Comparison of ENCODE assay signal across 8 cellular contexts in the genomic region with DNA sequence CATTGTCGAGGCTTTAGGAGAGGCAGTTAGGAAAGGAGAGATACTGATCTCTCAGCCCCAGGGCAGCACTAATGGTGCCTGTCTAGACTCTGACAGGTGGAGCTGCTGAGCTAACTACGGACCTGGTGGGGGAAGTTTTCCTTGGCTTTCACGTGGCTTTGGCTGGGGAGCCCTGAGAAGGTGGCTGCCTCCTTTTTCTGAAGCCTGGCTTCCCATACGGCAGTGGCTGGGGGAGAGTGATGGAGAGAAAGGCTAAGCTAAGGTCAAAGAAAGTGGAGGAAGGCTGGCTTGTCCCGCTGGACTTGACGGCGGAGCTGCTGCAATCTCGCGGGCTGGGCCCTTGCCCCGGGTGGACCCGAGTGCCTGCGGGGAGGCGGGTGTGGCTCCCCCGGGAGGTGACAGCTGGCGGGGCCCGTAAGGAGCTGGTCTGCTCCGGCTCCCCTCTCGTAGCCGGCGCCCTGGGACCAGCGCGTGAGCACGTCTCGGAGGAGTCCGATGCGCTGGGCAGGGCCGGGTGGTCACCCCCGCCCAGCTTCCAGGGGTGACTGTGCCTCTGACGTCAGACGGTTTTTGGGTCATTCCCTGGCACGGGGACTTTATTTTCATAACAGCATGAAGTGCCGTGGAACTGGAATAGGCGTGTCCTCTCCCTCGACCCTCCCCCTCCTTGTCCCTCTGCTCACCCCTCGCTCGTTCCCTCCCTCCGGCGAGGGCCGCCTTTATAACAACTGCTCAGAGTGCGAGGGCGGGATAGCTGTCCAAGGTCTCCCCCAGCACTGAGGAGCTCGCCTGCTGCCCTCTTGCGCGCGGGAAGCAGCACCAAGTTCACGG. TPM values are rescaled to one million over a fixed set of nuclear protein-coding genes. Genes with fewer than 3 reads are reported as not detected.
DNase-seq lines count a peak whose midpoint lies in the region; ATAC-seq and TF ChIP-seq lines count a peak whose summit lies in the region.

A gene with protein sequence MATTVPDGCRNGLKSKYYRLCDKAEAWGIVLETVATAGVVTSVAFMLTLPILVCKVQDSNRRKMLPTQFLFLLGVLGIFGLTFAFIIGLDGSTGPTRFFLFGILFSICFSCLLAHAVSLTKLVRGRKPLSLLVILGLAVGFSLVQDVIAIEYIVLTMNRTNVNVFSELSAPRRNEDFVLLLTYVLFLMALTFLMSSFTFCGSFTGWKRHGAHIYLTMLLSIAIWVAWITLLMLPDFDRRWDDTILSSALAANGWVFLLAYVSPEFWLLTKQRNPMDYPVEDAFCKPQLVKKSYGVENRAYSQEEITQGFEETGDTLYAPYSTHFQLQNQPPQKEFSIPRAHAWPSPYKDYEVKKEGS (plus strand): TSS at position 748 of the 831 bp plus-strand sequence. CDS start 16,688 bp downstream, outside the sequence.

- peak within 1 kb of the TSS; percentile 63 for H3K4me3 ChIP-seq in fibroblast of pulmonary artery (replicated peaks; ENCODE audit: low read depth, low read length)
- peak within 1 kb of the TSS; percentile 56 to 67 for H3K4me3 ChIP-seq in tibial artery

- H3K27ac ChIP-seq in tibial artery, result peak within 1 kb of the TSS; percentile 94 to 96

- H3K4me3 Mint-ChIP-seq in activated T-cell treated with anti-CD3 and anti-CD28 coated beads, Interleukin-2, amount 50 U/mL, for 72 hours, result peak within 1 kb of the TSS; percentile 82 to 87

- DNase-seq in AG08396 (ENCODE audit: low spot score) (peak; percentile 91), NCI-H460 (ENCODE audit: extremely low read depth, low read depth) (peak; percentile 96), fibroblast of pulmonary artery (ENCODE audit: low read depth) (peak; percentile 96), myocyte (ENCODE audit: low read depth) (peak; percentile 86), tibial artery (peak; percentile 95 to 98)
- DNase-seq in activated T-cell treated with anti-CD3 and anti-CD28 coated beads, Interleukin-2, amount 50 U/mL, for 72 hours, result peak; percentile 44 to 53

- H3K9me3 Mint-ChIP-seq in activated T-cell treated with anti-CD3 and anti-CD28 coated beads, Interleukin-2, amount 50 U/mL, for 72 hours, result no peaks in the 10 kb centered on the region

- H3K27ac Mint-ChIP-seq in activated T-cell treated with anti-CD3 and anti-CD28 coated beads, Interleukin-2, amount 50 U/mL, for 72 hours, result no peak within 1 kb of the TSS

- H3K36me3 Mint-ChIP-seq in activated T-cell treated with anti-CD3 and anti-CD28 coated beads, Interleukin-2, amount 50 U/mL, for 72 hours (ENCODE audit: insufficient read depth in 2 of 2), result no peaks in the 10 kb centered on the region

- peaks cover 29% of the 10 kb centered on the region for H3K27me3 Mint-ChIP-seq in activated T-cell treated with anti-CD3 and anti-CD28 coated beads, Interleukin-2, amount 50 U/mL, for 72 hours (ENCODE audit: low read depth)

- no peaks in the 10 kb centered on the region for H3K9me3 ChIP-seq in tibial artery

- peaks cover 10% of the 10 kb centered on the region for H3K4me1 Mint-ChIP-seq in activated T-cell treated with anti-CD3 and anti-CD28 coated beads, Interleukin-2, amount 50 U/mL, for 72 hours (ENCODE audit: low read depth)

- ATAC-seq in GM18907 (IDR thresholded peaks at IDR 0.05; ENCODE audit: unreplicated experiment), result peak; percentile 63
- peak; percentile 71 to 78 for ATAC-seq in activated T-cell treated with anti-CD3 and anti-CD28 coated beads, Interleukin-2, amount 50 U/mL, for 72 hours (replicated peaks in 1 of 2)
- no peak for ATAC-seq in GM19328 (IDR thresholded peaks at IDR 0.05; ENCODE audit: unreplicated experiment)

- peak; percentile 19 for TF ChIP-seq CTCF in fibroblast of pulmonary artery (IDR thresholded peaks at IDR 0.05; ENCODE audit: low read length, missing control alignments)
- peak; percentile 13 to 17 for TF ChIP-seq CTCF in tibial artery (IDR thresholded peaks at IDR 0.05)

- intact Hi-C loops in tibial artery (cut with DNase I; ENCODE audit: low total_unique reads), result loop anchor here (5.0 to 10.0 kb wide), 2 partner anchors 104 to 166 kb away; partner anchors contain the start of gene APOLD1

- H3K4me1 ChIP-seq in tibial artery, result peaks cover 0 to 34% (median 9%) of the 10 kb centered on the region in 4 donors

- no peaks in the 10 kb centered on the region for H3K36me3 ChIP-seq in tibial artery

- H3K27me3 ChIP-seq in tibial artery, result no peaks in the 10 kb centered on the region

RNA-seq across cellular contexts. Expression of the gene that starts here (rescaled TPM):
- 94.6 and 96.3 TPM in 2 replicates for total RNA-seq in NCI-H460 (2014; rRNA removed; shearing (Covaris generic))
- 36.6 and 56.4 TPM in 2 replicates for polyA plus RNA-seq in NCI-H460 (2014; cell fraction: nucleus; rRNA removed)
- under 1 TPM; 0.32 to 0.60 TPM for total RNA-seq in activated T-cell treated with anti-CD3 and anti-CD28 coated beads, Interleukin-2, amount 50 U/mL, for 72 hours
- total RNA-seq in myocyte, result 0.42 and 1.4 TPM in 2 replicates
- polyA plus RNA-seq in myocyte (2012), result 0.33 TPM

Comparison
In these comparisons a context has a peak if more than half of its experiments do, and no peak if none do; other contexts are left out.
1. RNA of the gene that starts here (total RNA-seq): 94.6 to 96.3 TPM in NCI-H460; 0.42 to 1.4 TPM in myocyte and 0.32 to 0.60 TPM in activated T-cell treated with anti-CD3 and anti-CD28 coated beads, Interleukin-2, amount 50 U/mL, for 72 hours; every median in the first group is over 10 times any median in the second.
2. Peak in DNase-seq and ATAC-seq in activated T-cell treated with anti-CD3 and anti-CD28 coated beads, Interleukin-2, amount 50 U/mL, for 72 hours; RNA of the gene not detected or under 1 TPM.
3. Peak in every context shown above with its lines, with median percentiles within 50 percentile points of each other: DNase-seq.